ENCODE assay signal across 11 cellular contexts in the genomic region with DNA sequence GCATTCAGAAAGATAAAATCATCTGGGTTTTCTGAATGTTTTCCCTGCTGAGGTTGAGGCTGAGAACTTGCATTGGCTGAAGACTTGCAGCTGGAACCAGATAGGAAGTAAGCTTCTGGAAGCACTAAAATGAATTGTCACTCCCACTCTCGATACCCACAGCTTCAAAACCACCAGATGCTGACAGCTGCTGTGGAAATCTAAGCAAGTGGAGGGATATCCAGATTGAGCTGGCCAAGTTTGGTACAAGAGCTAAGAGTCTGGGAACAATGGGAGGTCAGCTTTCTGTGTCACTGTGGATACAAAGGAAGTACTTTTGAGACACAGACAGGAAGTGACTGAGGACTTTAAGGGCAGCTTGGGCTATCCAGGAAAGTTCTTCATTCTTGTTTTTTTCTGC. TPM values are rescaled to one million over a fixed set of nuclear protein-coding genes. Genes with fewer than 3 reads are reported as not detected.
A peak's percentile ranks its signal among the peaks of the same experiment; 100 is the strongest.
DNase-seq lines count a peak whose midpoint lies in the region; ATAC-seq lines count a peak whose summit lies in the region.
"Had no signal": no experiment of that assay in that cellular context is flagged by ENCODE, and none has a peak within 500 bp of the region (broad histone marks: within the 10 kb centered on the region; RNA-seq: fewer than 3 reads in every experiment).

No MANE protein-coding gene starts in this region.

- no peak overlapping the region for H3K4me3 Mint-ChIP-seq in dendritic cell treated with granulocyte-macrophage colony-stimulating factor and Interleukin-4, amounts not matched to agents 40 ng/mL and 50 ng/mL, for 4 days
- peak overlapping the region in 1 of 10 donors; percentile 26 for H3K4me3 Mint-ChIP-seq in naive thymus-derived CD8-positive, alpha-beta T cell
- H3K4me3 Mint-ChIP-seq: T-helper 1 cell treated with Interleukin-12 subunit alpha and Interleukin-12 subunit beta and Interleukin-4 antibody, amounts not matched to agents 30 μg/mL and 1 μg/mL, for 36 hours had no signal

- DNase-seq in COLO829 (ENCODE audit: low spot score) = peak; percentile 32
- DNase-seq in Kasumi-1 (lab: John Stamatoyannopoulos, UW) = peak; percentile 44 to 68
- DNase-seq in naive thymus-derived CD8-positive, alpha-beta T cell = no peak
- no peak for DNase-seq in NCI-H510A treated with DMSO at 0.1 percent for 48 hours (lab: John Stamatoyannopoulos, UW)
- no peak for DNase-seq in NCI-H2171 treated with DMSO at 0.1 percent for 48 hours (lab: John Stamatoyannopoulos, UW)
- DNase-seq: adrenal gland, NCI-H2081 treated with DMSO at 0.1 percent for 48 hours had no signal

- H3K9me3 Mint-ChIP-seq in dendritic cell treated with granulocyte-macrophage colony-stimulating factor and Interleukin-4, amounts not matched to agents 40 ng/mL and 50 ng/mL, for 4 days = no peaks in the 10 kb centered on the region
- H3K9me3 Mint-ChIP-seq in naive thymus-derived CD8-positive, alpha-beta T cell = peaks cover 0 to 3% (median 0%) of the 10 kb centered on the region in 9 donors

- H3K36me3 Mint-ChIP-seq in dendritic cell treated with granulocyte-macrophage colony-stimulating factor and Interleukin-4, amounts not matched to agents 40 ng/mL and 50 ng/mL, for 4 days (ENCODE audit: low read depth) = no peaks in the 10 kb centered on the region
- H3K36me3 Mint-ChIP-seq in naive thymus-derived CD8-positive, alpha-beta T cell = no peaks in the 10 kb centered on the region

- no peaks in the 10 kb centered on the region for H3K27me3 Mint-ChIP-seq in dendritic cell treated with granulocyte-macrophage colony-stimulating factor and Interleukin-4, amounts not matched to agents 40 ng/mL and 50 ng/mL, for 4 days
- H3K27me3 Mint-ChIP-seq in naive thymus-derived CD8-positive, alpha-beta T cell = no peaks in the 10 kb centered on the region

- no peak for ATAC-seq in naive thymus-derived CD8-positive, alpha-beta T cell
- ATAC-seq in GM19452 (IDR thresholded peaks at IDR 0.05; ENCODE audit: unreplicated experiment) (no peak), GM18868 (IDR thresholded peaks at IDR 0.05; ENCODE audit: unreplicated experiment) (no peak)

- POLR2A ChIA-PET in naive thymus-derived CD8-positive, alpha-beta T cell (lab: Charles Lee) = interaction anchor here (1.0 to 2.3 kb wide), 3 partner anchors 9 to 51 kb away, joined by 3 to 11 read pairs (median 3); partner anchors contain the start of gene CD44

- H3K27ac Mint-ChIP-seq in dendritic cell treated with granulocyte-macrophage colony-stimulating factor and Interleukin-4, amounts not matched to agents 40 ng/mL and 50 ng/mL, for 4 days = peak overlapping the region; percentile 67
- H3K27ac Mint-ChIP-seq in naive thymus-derived CD8-positive, alpha-beta T cell = peak overlapping the region in 7 of 10 donors; percentile 5 to 71 (median 48)
- H3K27ac Mint-ChIP-seq: T-helper 1 cell treated with Interleukin-12 subunit alpha and Interleukin-12 subunit beta and Interleukin-4 antibody, amounts not matched to agents 30 μg/mL and 1 μg/mL, for 36 hours had no signal

- intact Hi-C loops in dendritic cell treated with granulocyte-macrophage colony-stimulating factor and Interleukin-4, amounts not matched to agents 40 ng/mL and 50 ng/mL, for 4 days (cut with micrococcal nuclease) = loop anchor here (10.0 kb wide), 2 partner anchors 127 to 227 kb away; no protein-coding TSS in a partner anchor

- peaks cover 74% of the 10 kb centered on the region for H3K4me1 Mint-ChIP-seq in dendritic cell treated with granulocyte-macrophage colony-stimulating factor and Interleukin-4, amounts not matched to agents 40 ng/mL and 50 ng/mL, for 4 days (ENCODE audit: low read depth)
- H3K4me1 Mint-ChIP-seq in naive thymus-derived CD8-positive, alpha-beta T cell = peaks cover 32 to 86% (median 67%) of the 10 kb centered on the region in 4 donors

RNA-seq across cellular contexts. Expression of gene CD44, which starts 51.3 kb away (rescaled TPM):
- total RNA-seq in naive thymus-derived CD8-positive, alpha-beta T cell = 100 to 1,000 TPM; 650 to 703 TPM
- 100 to 1,000 TPM; 291 TPM for polyA plus RNA-seq in naive thymus-derived CD8-positive, alpha-beta T cell

Comparison
In these comparisons a context has a peak if more than half of its experiments do, and no peak if none do; other contexts are left out.
1. DNase-seq: peak in COLO829 (single experiment) and Kasumi-1 (2 of 2); none in naive thymus-derived CD8-positive, alpha-beta T cell (0 of 10), NCI-H510A treated with DMSO at 0.1 percent for 48 hours (single experiment) and NCI-H2171 treated with DMSO at 0.1 percent for 48 hours (single experiment).